Comparison of ENCODE assay signal across 9 cellular contexts in the genomic region with DNA sequence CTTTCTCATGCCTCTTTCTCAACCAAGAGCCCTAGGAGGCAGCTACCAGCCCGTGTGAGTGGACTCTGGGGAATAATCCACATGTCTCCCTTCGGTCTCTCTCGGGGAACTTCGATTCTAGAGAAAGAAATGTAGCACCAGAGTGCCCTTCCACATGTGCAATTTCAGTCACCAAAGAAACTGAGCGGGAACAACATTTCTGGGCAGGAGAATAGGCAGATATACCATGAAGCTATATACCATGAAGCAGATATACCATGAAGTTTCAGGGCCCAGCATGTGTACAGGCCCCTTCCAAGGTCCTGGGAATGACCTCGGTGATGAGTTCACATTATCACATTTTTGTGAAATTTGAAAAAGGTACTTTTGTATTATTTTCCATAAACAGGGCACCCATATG.
"Had no signal": no experiment of that assay in that cellular context is flagged by ENCODE, and none has a peak within 500 bp of the region (broad histone marks: within the 10 kb centered on the region; RNA-seq: fewer than 3 reads in every experiment).

No MANE protein-coding gene starts in this region.

- H3K4me1 Mint-ChIP-seq: IgD-negative memory B cell had no signal

- H3K27me3 Mint-ChIP-seq: IgD-negative memory B cell had no signal

- FAIRE-seq: HepG2, HTR-8/SVneo, K562 had no signal

- H3K4me3 ChIP-seq: K562 had no signal

- H3K4me3 Mint-ChIP-seq: IgD-negative memory B cell had no signal

- H3K27ac ChIP-seq: HL-60, KMS-11 had no signal

- DNase-seq: IMR-90, KBM-7, KG1 had no signal

- H3K36me3 Mint-ChIP-seq: IgD-negative memory B cell had no signal

- H3K9ac ChIP-seq: KMS-11 had no signal

- ATAC-seq: HepG2, K562 had no signal

- H3K4me2 ChIP-seq: KMS-11 had no signal
